ENCODE assay signal across 8 cellular contexts in genomic region chr22:36977401-36977861, GRCh38. TPM values are rescaled to one million over a fixed set of nuclear protein-coding genes. Genes with fewer than 3 reads are reported as not detected.
A peak's percentile ranks its signal among the peaks of the same experiment; 100 is the strongest.
DNase-seq lines count a peak whose midpoint lies in the region; ATAC-seq and TF ChIP-seq lines count a peak whose summit lies in the region.

No MANE protein-coding gene starts in this region.

- WGBS in esophagus muscularis mucosa, result 20% methylated on average over 13 of the region's 13 CpGs

- H3K27me3 ChIP-seq in esophagus muscularis mucosa, result peaks cover 0 to 16% (median 0%) of the 10 kb centered on the region in 4 donors
- peaks cover 3% of the 10 kb centered on the region for H3K27me3 ChIP-seq in neuron (ENCODE audit: insufficient read depth, low read length)
- H3K27me3 ChIP-seq in stomach smooth muscle (ENCODE audit: control insufficient read depth in 1 of 2, insufficient read depth in 2 of 2, low read length in 2 of 2), result peaks cover 0 to 6% of the 10 kb centered on the region in 2 donors

- peak overlapping the region; percentile 46 to 52 (median 50) for H3K4me3 ChIP-seq in esophagus muscularis mucosa
- peak overlapping the region; percentile 42 for H3K4me3 ChIP-seq in neuron (ENCODE audit: low read length)
- H3K4me3 ChIP-seq in stomach smooth muscle (ENCODE audit: low read length in 2 of 2), result peak overlapping the region; percentile 68 to 72

- peak in 1 of 3 experiments; percentile 18 for TF ChIP-seq CTCF in esophagus muscularis mucosa (IDR thresholded peaks at IDR 0.05)

- peaks cover 6 to 11% (median 8%) of the 10 kb centered on the region in 4 donors for H3K4me1 ChIP-seq in esophagus muscularis mucosa
- no peaks in the 10 kb centered on the region for H3K4me1 ChIP-seq in neuron (ENCODE audit: insufficient read depth, low read length)
- peaks cover 8% of the 10 kb centered on the region for H3K4me1 ChIP-seq in stomach smooth muscle (ENCODE audit: control insufficient read depth, insufficient read depth, low read length)

- H3K36me3 ChIP-seq in esophagus muscularis mucosa (no peaks in the 10 kb centered on the region), neuron (ENCODE audit: insufficient read depth, low read length) (no peaks in the 10 kb centered on the region), stomach smooth muscle (ENCODE audit: control insufficient read depth in 2 of 2, insufficient read depth in 2 of 2, low read length in 2 of 2) (no peaks in the 10 kb centered on the region)

- peak; percentile 63 for ATAC-seq in Right ventricle myocardium inferior
- ATAC-seq in GM18505 (IDR thresholded peaks at IDR 0.05; ENCODE audit: unreplicated experiment), result no peak

- peak overlapping the region; percentile 45 to 58 for H3K9ac ChIP-seq in stomach smooth muscle (ENCODE audit: low read length in 2 of 2)

- no peak for TF ChIP-seq EP300 in esophagus muscularis mucosa (IDR thresholded peaks at IDR 0.05)

- DNase-seq in Right ventricle myocardium inferior (ENCODE audit: missing footprints) (peak; percentile 77), cardiac septum (ENCODE audit: low spot score) (no peak), NCI-H2029 (lab: John Stamatoyannopoulos, UW) (peak; percentile 40), esophagus muscularis mucosa (ENCODE audit: extremely low spot score) (no peak)
- DNase-seq in activated CD8-positive, alpha-beta memory T cell treated with anti-CD3 and anti-CD28 coated beads, Interleukin-2, amount 50 U/mL, for 4 hours, result peak; percentile 85

- intact Hi-C loops in Right ventricle myocardium inferior (cut with DNase I) (loop anchor here (5.0 kb wide), 3 partner anchors 105 to 200 kb away; partner anchors contain the start of gene IFT27), cardiac septum (cut with DNase I) (loop anchor here (5.0 kb wide), 1 partner anchor 120 kb away; no protein-coding TSS in a partner anchor), esophagus muscularis mucosa (cut with DNase I) (loop anchor here (5.0 kb wide), 1 partner anchor 120 kb away; no protein-coding TSS in a partner anchor)

- H3K27ac ChIP-seq in esophagus muscularis mucosa (replicated peaks in 1 of 4) (no peak overlapping the region), stomach smooth muscle (ENCODE audit: low read length) (no peak overlapping the region)

- no peak for TF ChIP-seq POLR2A in esophagus muscularis mucosa (IDR thresholded peaks at IDR 0.05; ENCODE audit: low read depth)
- no peak for TF ChIP-seq POLR2A in GM18505 (IDR thresholded peaks at IDR 0.05; ENCODE audit: borderline replicate concordance, extremely low read depth, insufficient read depth, insufficient read length)

- H3K9me3 ChIP-seq in esophagus muscularis mucosa (no peaks in the 10 kb centered on the region), neuron (ENCODE audit: low read length) (no peaks in the 10 kb centered on the region), stomach smooth muscle (ENCODE audit: control insufficient read depth in 2 of 2, low read length in 2 of 2) (no peaks in the 10 kb centered on the region)

- H2AFZ ChIP-seq in neuron (ENCODE audit: low read depth, low read length), result peak overlapping the region; percentile 36

RNA-seq across cellular contexts. Expression of gene TST, which starts 41.8 kb away (rescaled TPM):
- total RNA-seq in Right ventricle myocardium inferior, result 54.6 TPM
- 29.7 TPM for total RNA-seq in cardiac septum
- total RNA-seq in esophagus muscularis mucosa, result 10 to 100 TPM; 27.0 to 44.8 (median 38.6) TPM

RNA-seq across cellular contexts. Expression of gene MPST, which starts 42.1 kb away (rescaled TPM):
- total RNA-seq in Right ventricle myocardium inferior, result 58.4 TPM
- total RNA-seq in cardiac septum, result 33.5 TPM
- 100 to 1,000 TPM; 124 to 205 (median 169) TPM for total RNA-seq in esophagus muscularis mucosa

Comparison
In these comparisons a context has a peak if more than half of its experiments do, and no peak if none do; other contexts are left out.
1. DNase-seq: peak in Right ventricle myocardium inferior (single experiment), NCI-H2029 (single experiment) and activated CD8-positive, alpha-beta memory T cell treated with anti-CD3 and anti-CD28 coated beads, Interleukin-2, amount 50 U/mL, for 4 hours (single experiment); none in cardiac septum (single experiment) and esophagus muscularis mucosa (single experiment).
2. Peak in every context shown above with its lines, with median percentiles within 50 percentile points of each other: H3K4me3 ChIP-seq.